In genomic region chr19:12946092-12946845, GRCh38 we compare ENCODE assay signal across 1 cellular context.
TF ChIP-seq lines count a peak whose summit lies in the region.

No MANE protein-coding gene starts in this region.

TF ChIP-seq in K562, 482 proteins besides CTCF, POLR2A, EP300 and RAD21 (continued from another document):
- TF ChIP-seq ZNF407 (IDR thresholded peaks at IDR 0.05; ENCODE audit: low read depth) (no peak), TCFL5 (CRISPR knock-in tag; conservative IDR thresholded peaks at IDR 0.05) (no peak), CBFB (CRISPR knock-in tag; IDR thresholded peaks at IDR 0.05) (no peak), U2AF1 (optimal IDR thresholded peaks at IDR 0.05; ENCODE audit: low read depth, low read length) (no peak), ZNF766 (CRISPR knock-in tag; conservative IDR thresholded peaks at IDR 0.05) (peak; percentile 14; the same call in 1 of the 2 replicates), PRDM10 (IDR thresholded peaks at IDR 0.05; ENCODE audit: partially characterized antibody) (no peak), CHAMP1 (IDR thresholded peaks at IDR 0.05) (no peak), CSDE1 (IDR thresholded peaks at IDR 0.05) (no peak), MYNN (IDR thresholded peaks at IDR 0.05) (no peak), MYNN (CRISPR knock-in tag; IDR thresholded peaks at IDR 0.05) (no peak), KHSRP (IDR thresholded peaks at IDR 0.05) (no peak), NFE2L1 (tag; IDR thresholded peaks at IDR 0.05; ENCODE audit: borderline replicate concordance, low read depth) (no peak), ZNF444 (CRISPR knock-in tag; IDR thresholded peaks at IDR 0.05) (no peak), RNF2 (IDR thresholded peaks at IDR 0.05) (no peak), MNT (conservative IDR thresholded peaks at IDR 0.05) (no peak), ETS1 (conservative IDR thresholded peaks at IDR 0.05; ENCODE audit: control insufficient read depth, low read depth, low read length) (no peak), SP1 (CRISPR knock-in tag; IDR thresholded peaks at IDR 0.05) (no peak), ZNF384 (IDR thresholded peaks at IDR 0.05; ENCODE audit: low read depth, low read length) (no peak), BRF2 (IDR thresholded peaks at IDR 0.05; ENCODE audit: borderline replicate concordance, insufficient read depth, insufficient read length) (no peak), NR2C2 (CRISPR knock-in tag; IDR thresholded peaks at IDR 0.05) (no peak), NR2C2 (tag; IDR thresholded peaks at IDR 0.05) (peak; percentile 97; the same call in 1 of the 2 replicates), ZNF197 (CRISPR knock-in tag; IDR thresholded peaks at IDR 0.05; ENCODE audit: low read depth) (no peak), MCM2 (IDR thresholded peaks at IDR 0.05; ENCODE audit: low read depth) (no peak), E2F1 (CRISPR knock-in tag; IDR thresholded peaks at IDR 0.05) (no peak), MAFK (IDR thresholded peaks at IDR 0.05; ENCODE audit: low read length) (no peak), HINFP (tag; conservative IDR thresholded peaks at IDR 0.05; ENCODE audit: low read depth) (no peak), CREB1 (IDR thresholded peaks at IDR 0.05) (no peak), CREB1 (CRISPR knock-in tag; IDR thresholded peaks at IDR 0.05) (no peak), JUN (IDR thresholded peaks at IDR 0.05; ENCODE audit: borderline replicate concordance, low read depth, low read length) (no peak), JUN (CRISPR knock-in tag; IDR thresholded peaks at IDR 0.05; ENCODE audit: borderline replicate concordance) (no peak), IRF9 (tag; IDR thresholded peaks at IDR 0.05) (no peak), STAT5B (CRISPR knock-in tag; IDR thresholded peaks at IDR 0.05) (no peak), CC2D1A (IDR thresholded peaks at IDR 0.05) (no peak)
